Comparison of ENCODE assay signal across 1 cellular context in the genomic region with DNA sequence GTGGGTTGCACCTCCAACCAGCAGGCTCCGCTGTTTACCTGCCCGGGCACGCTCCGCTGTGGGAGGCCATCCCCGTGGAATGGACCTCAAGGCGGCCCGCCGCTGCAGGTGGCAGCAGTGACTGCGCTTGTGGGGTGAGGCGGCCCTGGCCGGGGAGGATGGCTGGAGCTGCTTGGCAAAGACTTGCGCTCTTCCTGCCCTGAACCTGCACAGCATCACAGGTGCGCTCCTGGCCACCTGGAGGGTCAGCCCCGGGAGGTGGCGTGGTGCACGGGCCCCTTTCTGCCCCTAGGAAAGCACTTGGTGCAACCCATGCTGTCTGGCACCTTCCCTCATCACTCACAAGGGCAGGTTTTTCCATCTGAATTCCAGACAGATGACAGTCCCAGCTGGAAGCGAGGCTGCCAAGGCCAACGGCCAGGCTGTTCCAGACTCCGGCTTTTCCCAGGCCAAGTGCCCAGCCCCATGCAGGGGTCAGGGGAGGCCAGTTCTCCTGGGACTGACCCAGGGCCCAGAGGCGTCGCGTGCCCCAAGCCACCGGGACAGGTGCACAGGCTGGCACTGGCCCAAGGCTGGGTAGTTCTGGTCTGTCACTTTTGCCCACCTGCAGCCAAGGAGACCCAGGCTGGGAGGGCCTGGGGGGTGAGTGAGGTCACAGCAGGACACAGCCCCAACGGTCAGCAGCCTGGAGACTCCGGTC.
A peak's percentile ranks its signal among the peaks of the same experiment; 100 is the strongest.
TF ChIP-seq lines count a peak whose summit lies in the region.

No MANE protein-coding gene starts in this region.

TF ChIP-seq in HepG2, 621 proteins besides CTCF, POLR2A, EP300 and RAD21 (continued from another document and continues in another):
- TF ChIP-seq SP140L (CRISPR knock-in tag; IDR thresholded peaks at IDR 0.05; ENCODE audit: borderline replicate concordance) (no peak), KLF13 (CRISPR knock-in tag; IDR thresholded peaks at IDR 0.05) (no peak), ZNF563 (CRISPR knock-in tag; IDR thresholded peaks at IDR 0.05) (0 out of 2 replicates have a peak, but pooled peaks have one; percentile 18), SMARCC2 (IDR thresholded peaks at IDR 0.05) (no peak), HNRNPK (IDR thresholded peaks at IDR 0.05; ENCODE audit: low read depth, low read length, poor library complexity, severe bottlenecking) (no peak), IRX3 (CRISPR knock-in tag; IDR thresholded peaks at IDR 0.05; ENCODE audit: borderline replicate concordance, low read depth) (0 out of 2 replicates have a peak, but pooled peaks have one; percentile 37), ZNF616 (CRISPR knock-in tag; IDR thresholded peaks at IDR 0.05; ENCODE audit: low read depth) (no peak), ZNF792 (CRISPR knock-in tag; IDR thresholded peaks at IDR 0.05) (peak; percentile 65; the same call in 1 of the 2 replicates), FOXA1 (IDR thresholded peaks at IDR 0.05) (no peak), FOXA1 (CRISPR knock-in tag; IDR thresholded peaks at IDR 0.05) (0 out of 2 replicates have a peak, but pooled peaks have one; percentile 19), SAP130 (CRISPR knock-in tag; IDR thresholded peaks at IDR 0.05; ENCODE audit: low read depth) (peak; percentile 93), SSRP1 (CRISPR knock-in tag; IDR thresholded peaks at IDR 0.05) (no peak), KDM2A (CRISPR knock-in tag; IDR thresholded peaks at IDR 0.05; ENCODE audit: borderline replicate concordance, low read depth) (peak; percentile 59; the same call in 1 of the 2 replicates), ZBTB46 (CRISPR knock-in tag; IDR thresholded peaks at IDR 0.05; ENCODE audit: borderline replicate concordance) (0 out of 2 replicates have a peak, but pooled peaks have one; percentile 24), LCORL (IDR thresholded peaks at IDR 0.05) (no peak), LCORL (CRISPR knock-in tag; IDR thresholded peaks at IDR 0.05) (peak; percentile 82; the same call in 1 of the 2 replicates), ZFY (CRISPR knock-in tag; IDR thresholded peaks at IDR 0.05) (peak; percentile 41; the same call in 1 of the 2 replicates), ZNF24 (IDR thresholded peaks at IDR 0.05) (no peak), RFX3 (CRISPR knock-in tag; IDR thresholded peaks at IDR 0.05) (no peak), EHMT2 (IDR thresholded peaks at IDR 0.05; ENCODE audit: borderline replicate concordance, low read depth, low read length) (no peak), ZNF530 (CRISPR knock-in tag; IDR thresholded peaks at IDR 0.05; ENCODE audit: low read depth) (no peak), GABPB1 (CRISPR knock-in tag; IDR thresholded peaks at IDR 0.05) (peak; percentile 59; the same call in 1 of the 2 replicates), ELF1 (CRISPR knock-in tag; IDR thresholded peaks at IDR 0.05) (peak; percentile 30; the same call in 1 of the 2 replicates), JUN (CRISPR knock-in tag; IDR thresholded peaks at IDR 0.05) (peak; percentile 89), ZNF501 (CRISPR knock-in tag; IDR thresholded peaks at IDR 0.05) (peak; percentile 56; the same call in 1 of the 2 replicates), ZNF256 (CRISPR knock-in tag; conservative IDR thresholded peaks at IDR 0.05) (0 out of 2 replicates have a peak, but pooled peaks have one; percentile 21), ZC3H13 (CRISPR knock-in tag; IDR thresholded peaks at IDR 0.05) (no peak)
- TF ChIP-seq, protein P1, sequence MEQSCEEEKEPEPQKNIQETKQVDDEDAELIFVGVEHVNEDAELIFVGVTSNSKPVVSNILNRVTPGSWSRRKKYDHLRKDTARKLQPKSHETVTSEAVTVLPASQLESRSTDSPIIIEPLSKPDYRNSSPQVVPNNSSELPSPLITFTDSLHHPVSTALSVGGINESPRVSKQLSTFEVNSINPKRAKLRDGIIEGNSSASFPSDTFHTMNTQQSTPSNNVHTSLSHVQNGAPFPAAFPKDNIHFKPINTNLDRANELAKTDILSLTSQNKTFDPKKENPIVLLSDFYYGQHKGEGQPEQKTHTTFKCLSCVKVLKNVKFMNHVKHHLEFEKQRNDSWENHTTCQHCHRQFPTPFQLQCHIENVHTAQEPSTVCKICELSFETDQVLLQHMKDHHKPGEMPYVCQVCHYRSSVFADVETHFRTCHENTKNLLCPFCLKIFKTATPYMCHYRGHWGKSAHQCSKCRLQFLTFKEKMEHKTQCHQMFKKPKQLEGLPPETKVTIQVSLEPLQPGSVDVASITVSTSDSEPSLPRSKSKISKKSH (CRISPR knock-in tag; IDR thresholded peaks at IDR 0.05; ENCODE audit: borderline replicate concordance), result peak; percentile 26; the same call in 1 of the 2 replicates
- TF ChIP-seq, protein P2, sequence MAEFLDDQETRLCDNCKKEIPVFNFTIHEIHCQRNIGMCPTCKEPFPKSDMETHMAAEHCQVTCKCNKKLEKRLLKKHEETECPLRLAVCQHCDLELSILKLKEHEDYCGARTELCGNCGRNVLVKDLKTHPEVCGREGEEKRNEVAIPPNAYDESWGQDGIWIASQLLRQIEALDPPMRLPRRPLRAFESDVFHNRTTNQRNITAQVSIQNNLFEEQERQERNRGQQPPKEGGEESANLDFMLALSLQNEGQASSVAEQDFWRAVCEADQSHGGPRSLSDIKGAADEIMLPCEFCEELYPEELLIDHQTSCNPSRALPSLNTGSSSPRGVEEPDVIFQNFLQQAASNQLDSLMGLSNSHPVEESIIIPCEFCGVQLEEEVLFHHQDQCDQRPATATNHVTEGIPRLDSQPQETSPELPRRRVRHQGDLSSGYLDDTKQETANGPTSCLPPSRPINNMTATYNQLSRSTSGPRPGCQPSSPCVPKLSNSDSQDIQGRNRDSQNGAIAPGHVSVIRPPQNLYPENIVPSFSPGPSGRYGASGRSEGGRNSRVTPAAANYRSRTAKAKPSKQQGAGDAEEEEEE (CRISPR knock-in tag; IDR thresholded peaks at IDR 0.05; ENCODE audit: borderline replicate concordance), result peak; percentile 87; the same call in 1 of the 2 replicates
- TF ChIP-seq, protein P3, sequence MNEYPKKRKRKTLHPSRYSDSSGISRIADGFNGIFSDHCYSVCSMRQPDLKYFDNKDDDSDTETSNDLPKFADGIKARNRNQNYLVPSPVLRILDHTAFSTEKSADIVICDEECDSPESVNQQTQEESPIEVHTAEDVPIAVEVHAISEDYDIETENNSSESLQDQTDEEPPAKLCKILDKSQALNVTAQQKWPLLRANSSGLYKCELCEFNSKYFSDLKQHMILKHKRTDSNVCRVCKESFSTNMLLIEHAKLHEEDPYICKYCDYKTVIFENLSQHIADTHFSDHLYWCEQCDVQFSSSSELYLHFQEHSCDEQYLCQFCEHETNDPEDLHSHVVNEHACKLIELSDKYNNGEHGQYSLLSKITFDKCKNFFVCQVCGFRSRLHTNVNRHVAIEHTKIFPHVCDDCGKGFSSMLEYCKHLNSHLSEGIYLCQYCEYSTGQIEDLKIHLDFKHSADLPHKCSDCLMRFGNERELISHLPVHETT (CRISPR knock-in tag; conservative IDR thresholded peaks at IDR 0.05), result no peak
- TF ChIP-seq, protein P4, sequence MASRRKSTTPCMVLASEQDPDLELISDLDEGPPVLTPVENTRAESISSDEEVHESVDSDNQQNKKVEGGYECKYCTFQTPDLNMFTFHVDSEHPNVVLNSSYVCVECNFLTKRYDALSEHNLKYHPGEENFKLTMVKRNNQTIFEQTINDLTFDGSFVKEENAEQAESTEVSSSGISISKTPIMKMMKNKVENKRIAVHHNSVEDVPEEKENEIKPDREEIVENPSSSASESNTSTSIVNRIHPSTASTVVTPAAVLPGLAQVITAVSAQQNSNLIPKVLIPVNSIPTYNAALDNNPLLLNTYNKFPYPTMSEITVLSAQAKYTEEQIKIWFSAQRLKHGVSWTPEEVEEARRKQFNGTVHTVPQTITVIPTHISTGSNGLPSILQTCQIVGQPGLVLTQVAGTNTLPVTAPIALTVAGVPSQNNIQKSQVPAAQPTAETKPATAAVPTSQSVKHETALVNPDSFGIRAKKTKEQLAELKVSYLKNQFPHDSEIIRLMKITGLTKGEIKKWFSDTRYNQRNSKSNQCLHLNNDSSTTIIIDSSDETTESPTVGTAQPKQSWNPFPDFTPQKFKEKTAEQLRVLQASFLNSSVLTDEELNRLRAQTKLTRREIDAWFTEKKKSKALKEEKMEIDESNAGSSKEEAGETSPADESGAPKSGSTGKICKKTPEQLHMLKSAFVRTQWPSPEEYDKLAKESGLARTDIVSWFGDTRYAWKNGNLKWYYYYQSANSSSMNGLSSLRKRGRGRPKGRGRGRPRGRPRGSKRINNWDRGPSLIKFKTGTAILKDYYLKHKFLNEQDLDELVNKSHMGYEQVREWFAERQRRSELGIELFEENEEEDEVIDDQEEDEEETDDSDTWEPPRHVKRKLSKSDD (CRISPR knock-in tag; IDR thresholded peaks at IDR 0.05; ENCODE audit: low read depth), result 0 out of 2 replicates have a peak, but pooled peaks have one; percentile 40
- TF ChIP-seq, protein P5, sequence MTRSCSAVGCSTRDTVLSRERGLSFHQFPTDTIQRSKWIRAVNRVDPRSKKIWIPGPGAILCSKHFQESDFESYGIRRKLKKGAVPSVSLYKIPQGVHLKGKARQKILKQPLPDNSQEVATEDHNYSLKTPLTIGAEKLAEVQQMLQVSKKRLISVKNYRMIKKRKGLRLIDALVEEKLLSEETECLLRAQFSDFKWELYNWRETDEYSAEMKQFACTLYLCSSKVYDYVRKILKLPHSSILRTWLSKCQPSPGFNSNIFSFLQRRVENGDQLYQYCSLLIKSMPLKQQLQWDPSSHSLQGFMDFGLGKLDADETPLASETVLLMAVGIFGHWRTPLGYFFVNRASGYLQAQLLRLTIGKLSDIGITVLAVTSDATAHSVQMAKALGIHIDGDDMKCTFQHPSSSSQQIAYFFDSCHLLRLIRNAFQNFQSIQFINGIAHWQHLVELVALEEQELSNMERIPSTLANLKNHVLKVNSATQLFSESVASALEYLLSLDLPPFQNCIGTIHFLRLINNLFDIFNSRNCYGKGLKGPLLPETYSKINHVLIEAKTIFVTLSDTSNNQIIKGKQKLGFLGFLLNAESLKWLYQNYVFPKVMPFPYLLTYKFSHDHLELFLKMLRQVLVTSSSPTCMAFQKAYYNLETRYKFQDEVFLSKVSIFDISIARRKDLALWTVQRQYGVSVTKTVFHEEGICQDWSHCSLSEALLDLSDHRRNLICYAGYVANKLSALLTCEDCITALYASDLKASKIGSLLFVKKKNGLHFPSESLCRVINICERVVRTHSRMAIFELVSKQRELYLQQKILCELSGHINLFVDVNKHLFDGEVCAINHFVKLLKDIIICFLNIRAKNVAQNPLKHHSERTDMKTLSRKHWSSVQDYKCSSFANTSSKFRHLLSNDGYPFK (CRISPR knock-in tag; IDR thresholded peaks at IDR 0.05; ENCODE audit: borderline replicate concordance), result peak; percentile 40; the same call in 1 of the 2 replicates
- TF ChIP-seq, protein P6, sequence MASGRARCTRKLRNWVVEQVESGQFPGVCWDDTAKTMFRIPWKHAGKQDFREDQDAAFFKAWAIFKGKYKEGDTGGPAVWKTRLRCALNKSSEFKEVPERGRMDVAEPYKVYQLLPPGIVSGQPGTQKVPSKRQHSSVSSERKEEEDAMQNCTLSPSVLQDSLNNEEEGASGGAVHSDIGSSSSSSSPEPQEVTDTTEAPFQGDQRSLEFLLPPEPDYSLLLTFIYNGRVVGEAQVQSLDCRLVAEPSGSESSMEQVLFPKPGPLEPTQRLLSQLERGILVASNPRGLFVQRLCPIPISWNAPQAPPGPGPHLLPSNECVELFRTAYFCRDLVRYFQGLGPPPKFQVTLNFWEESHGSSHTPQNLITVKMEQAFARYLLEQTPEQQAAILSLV (CRISPR knock-in tag; IDR thresholded peaks at IDR 0.05; ENCODE audit: borderline replicate concordance), result peak; percentile 84; the same call in 1 of the 2 replicates
- TF ChIP-seq, protein P7, sequence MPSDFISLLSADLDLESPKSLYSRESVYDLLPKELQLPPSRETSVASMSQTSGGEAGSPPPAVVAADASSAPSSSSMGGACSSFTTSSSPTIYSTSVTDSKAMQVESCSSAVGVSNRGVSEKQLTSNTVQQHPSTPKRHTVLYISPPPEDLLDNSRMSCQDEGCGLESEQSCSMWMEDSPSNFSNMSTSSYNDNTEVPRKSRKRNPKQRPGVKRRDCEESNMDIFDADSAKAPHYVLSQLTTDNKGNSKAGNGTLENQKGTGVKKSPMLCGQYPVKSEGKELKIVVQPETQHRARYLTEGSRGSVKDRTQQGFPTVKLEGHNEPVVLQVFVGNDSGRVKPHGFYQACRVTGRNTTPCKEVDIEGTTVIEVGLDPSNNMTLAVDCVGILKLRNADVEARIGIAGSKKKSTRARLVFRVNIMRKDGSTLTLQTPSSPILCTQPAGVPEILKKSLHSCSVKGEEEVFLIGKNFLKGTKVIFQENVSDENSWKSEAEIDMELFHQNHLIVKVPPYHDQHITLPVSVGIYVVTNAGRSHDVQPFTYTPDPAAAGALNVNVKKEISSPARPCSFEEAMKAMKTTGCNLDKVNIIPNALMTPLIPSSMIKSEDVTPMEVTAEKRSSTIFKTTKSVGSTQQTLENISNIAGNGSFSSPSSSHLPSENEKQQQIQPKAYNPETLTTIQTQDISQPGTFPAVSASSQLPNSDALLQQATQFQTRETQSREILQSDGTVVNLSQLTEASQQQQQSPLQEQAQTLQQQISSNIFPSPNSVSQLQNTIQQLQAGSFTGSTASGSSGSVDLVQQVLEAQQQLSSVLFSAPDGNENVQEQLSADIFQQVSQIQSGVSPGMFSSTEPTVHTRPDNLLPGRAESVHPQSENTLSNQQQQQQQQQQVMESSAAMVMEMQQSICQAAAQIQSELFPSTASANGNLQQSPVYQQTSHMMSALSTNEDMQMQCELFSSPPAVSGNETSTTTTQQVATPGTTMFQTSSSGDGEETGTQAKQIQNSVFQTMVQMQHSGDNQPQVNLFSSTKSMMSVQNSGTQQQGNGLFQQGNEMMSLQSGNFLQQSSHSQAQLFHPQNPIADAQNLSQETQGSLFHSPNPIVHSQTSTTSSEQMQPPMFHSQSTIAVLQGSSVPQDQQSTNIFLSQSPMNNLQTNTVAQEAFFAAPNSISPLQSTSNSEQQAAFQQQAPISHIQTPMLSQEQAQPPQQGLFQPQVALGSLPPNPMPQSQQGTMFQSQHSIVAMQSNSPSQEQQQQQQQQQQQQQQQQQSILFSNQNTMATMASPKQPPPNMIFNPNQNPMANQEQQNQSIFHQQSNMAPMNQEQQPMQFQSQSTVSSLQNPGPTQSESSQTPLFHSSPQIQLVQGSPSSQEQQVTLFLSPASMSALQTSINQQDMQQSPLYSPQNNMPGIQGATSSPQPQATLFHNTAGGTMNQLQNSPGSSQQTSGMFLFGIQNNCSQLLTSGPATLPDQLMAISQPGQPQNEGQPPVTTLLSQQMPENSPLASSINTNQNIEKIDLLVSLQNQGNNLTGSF (CRISPR knock-in tag; IDR thresholded peaks at IDR 0.05), result 0 out of 2 replicates have a peak, but pooled peaks have one; percentile 24
